ENCODE assay signal across 25 cellular contexts in the genomic region with DNA sequence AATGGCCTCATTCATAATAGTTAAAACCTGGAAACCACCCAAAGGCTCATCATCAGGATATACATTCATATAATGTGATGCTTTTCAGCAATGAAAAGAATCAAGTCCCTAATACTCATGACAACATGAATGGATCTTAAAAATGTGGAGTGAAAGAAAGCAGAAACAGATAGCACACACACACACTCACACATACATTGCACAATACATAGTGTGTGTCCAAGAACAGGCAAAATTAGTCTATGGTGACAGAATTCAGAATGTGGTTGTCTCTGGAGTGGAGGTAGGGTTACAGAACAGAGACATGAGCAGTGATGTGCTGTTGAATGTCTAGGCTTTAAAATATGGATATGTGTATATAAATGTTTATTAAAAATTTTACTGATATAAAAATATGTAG.
"Had no signal": no experiment of that assay in that cellular context is flagged by ENCODE, and none has a peak within 500 bp of the region (broad histone marks: within the 10 kb centered on the region; RNA-seq: fewer than 3 reads in every experiment).

No MANE protein-coding gene starts in this region.

- H3K4me1 ChIP-seq: gastrocnemius medialis, parathyroid adenoma, suprapubic skin, transverse colon, upper lobe of right lung, uterus had no signal

- H3K36me3 Mint-ChIP-seq: memory B cell, natural killer cell had no signal

- H3K9me3 ChIP-seq: gastrocnemius medialis, neutrophil, suprapubic skin, transverse colon, upper lobe of right lung, uterus had no signal

- H2AFZ ChIP-seq: parathyroid adenoma had no signal

- H3K4me3 ChIP-seq: dorsolateral prefrontal cortex, gastrocnemius medialis, lung, smooth muscle cell, suprapubic skin, transverse colon, upper lobe of right lung, uterus had no signal

- H3K27ac Mint-ChIP-seq: memory B cell; natural killer cell; progenitor cell of endocrine pancreas; stimulated activated naive CD8-positive, alpha-beta T cell treated with anti-CD3 and anti-CD28 coated beads, Interleukin-15, amount 100 ng/mL, for 72 hours had no signal

- H3K79me2 ChIP-seq: parathyroid adenoma had no signal

- FAIRE-seq: keratinocyte had no signal

- H3K36me3 ChIP-seq: gastrocnemius medialis, neutrophil, suprapubic skin, transverse colon, upper lobe of right lung, uterus had no signal

- H3K4me1 Mint-ChIP-seq: memory B cell; natural killer cell; stimulated activated naive CD8-positive, alpha-beta T cell treated with anti-CD3 and anti-CD28 coated beads, Interleukin-15, amount 100 ng/mL, for 72 hours had no signal

- H3K27ac ChIP-seq: dorsolateral prefrontal cortex, gastrocnemius medialis, neutrophil, parathyroid adenoma, suprapubic skin, transverse colon, upper lobe of right lung, uterus had no signal

- H3K4me3 Mint-ChIP-seq: memory B cell; natural killer cell; stimulated activated naive CD8-positive, alpha-beta T cell treated with anti-CD3 and anti-CD28 coated beads, Interleukin-15, amount 100 ng/mL, for 72 hours had no signal

- H3K4me2 ChIP-seq: smooth muscle cell had no signal

- ATAC-seq: gastrocnemius medialis; left ventricle myocardium superior; natural killer cell; sciatic nerve; stimulated activated naive CD8-positive, alpha-beta T cell treated with anti-CD3 and anti-CD28 coated beads, Interleukin-15, amount 100 ng/mL, for 72 hours; upper lobe of right lung had no signal

- DNase-seq: dorsolateral prefrontal cortex; effector CD4-positive, alpha-beta T cell; foreskin fibroblast; gastrocnemius medialis; head of caudate nucleus; left ventricle myocardium superior; natural killer cell; stimulated activated CD4-positive, alpha-beta T cell treated with anti-CD3 and anti-CD28 coated beads, Interleukin-12 subunit alpha, Interleukin-12 subunit beta, amount 100 ng/mL, for 4 hours; stimulated activated CD4-positive, alpha-beta T cell treated with anti-CD3 and anti-CD28 coated beads, Interleukin-1b, Interleukin-23, amount 100 ng/mL, for 48 hours; stimulated activated CD4-positive, alpha-beta T cell treated with anti-CD3 and anti-CD28 coated beads, Interleukin-4, amount 100 ng/mL, for 1 hour; stimulated activated CD8-positive, alpha-beta memory T cell treated with anti-CD3 and anti-CD28 coated beads, Interleukin-4, amount 100 ng/mL, for 48 hours; stimulated activated naive CD4-positive, alpha-beta T cell; stimulated activated naive CD8-positive, alpha-beta T cell treated with anti-CD3 and anti-CD28 coated beads, Interleukin-15, amount 100 ng/mL, for 72 hours; transverse colon; upper lobe of right lung; uterus had no signal

- H3K27me3 Mint-ChIP-seq: memory B cell; progenitor cell of endocrine pancreas; stimulated activated naive CD8-positive, alpha-beta T cell treated with anti-CD3 and anti-CD28 coated beads, Interleukin-15, amount 100 ng/mL, for 72 hours had no signal

- H3K27me3 ChIP-seq: dorsolateral prefrontal cortex, gastrocnemius medialis, neutrophil, suprapubic skin, transverse colon, upper lobe of right lung, uterus had no signal

- H3K9me3 Mint-ChIP-seq: memory B cell; stimulated activated naive CD8-positive, alpha-beta T cell treated with anti-CD3 and anti-CD28 coated beads, Interleukin-15, amount 100 ng/mL, for 72 hours had no signal

- H3K9ac ChIP-seq: parathyroid adenoma had no signal
